Comparison of ENCODE assay signal across 5 cellular contexts in genomic region chr6:4367643-4368042, GRCh38.
"Had no signal": no experiment of that assay in that cellular context is flagged by ENCODE, and none has a peak within 500 bp of the region (broad histone marks: within the 10 kb centered on the region; RNA-seq: fewer than 3 reads in every experiment).

No MANE protein-coding gene starts in this region.

- DNase-seq: H9, HCEC 1CT, KG1 had no signal

- H3K4me3 ChIP-seq: GM23338 had no signal

- H3K36me3 Mint-ChIP-seq: IgD-negative memory B cell had no signal

- H3K9me3 Mint-ChIP-seq: GM23338, IgD-negative memory B cell had no signal

- H2AFZ ChIP-seq: GM23338 had no signal

- H3K4me2 ChIP-seq: GM23338 had no signal

- ATAC-seq: GM23338 had no signal

- H3K27ac Mint-ChIP-seq: GM23338, H9 had no signal

- H3K4me3 Mint-ChIP-seq: GM23338, H9, IgD-negative memory B cell had no signal
